14 cellular contexts compared by ENCODE assay signal in the genomic region with DNA sequence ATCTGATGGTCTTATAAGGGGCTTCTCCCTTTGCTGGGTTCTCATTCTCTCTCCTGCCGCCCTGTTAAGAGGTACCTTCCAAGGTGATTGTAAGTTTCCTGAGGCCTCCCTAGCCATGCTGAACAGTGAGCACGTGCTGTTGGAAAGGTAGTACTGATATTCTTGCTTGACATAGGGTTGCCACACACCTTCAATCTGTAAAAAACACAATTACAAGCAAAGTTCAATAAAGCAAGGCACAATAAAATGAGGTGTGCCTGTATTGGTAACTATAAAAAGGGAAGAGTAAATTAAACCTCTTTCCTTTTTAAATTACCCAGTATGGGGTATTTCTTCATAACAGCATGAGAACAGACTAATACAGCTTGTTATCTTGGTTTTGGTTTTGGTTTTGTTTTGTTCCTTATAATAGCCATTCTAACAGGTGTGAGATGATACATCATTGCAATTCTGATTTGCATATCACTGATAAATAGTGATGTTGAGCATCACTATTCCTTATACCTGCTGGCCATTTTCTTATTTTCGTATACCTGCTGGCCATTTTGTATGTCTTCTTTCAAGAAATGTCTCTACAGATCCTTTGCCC.
A peak's percentile ranks its signal among the peaks of the same experiment; 100 is the strongest.
DNase-seq lines count a peak whose midpoint lies in the region; ATAC-seq lines count a peak whose summit lies in the region.
"Had no signal": no experiment of that assay in that cellular context is flagged by ENCODE, and none has a peak within 500 bp of the region (broad histone marks: within the 10 kb centered on the region; RNA-seq: fewer than 3 reads in every experiment).

No MANE protein-coding gene starts in this region.

- ATAC-seq in GM18867 (IDR thresholded peaks at IDR 0.05; ENCODE audit: unreplicated experiment) (peak; percentile 88), GM21723 (IDR thresholded peaks at IDR 0.05; ENCODE audit: unreplicated experiment) (peak; percentile 59), HG03460 (IDR thresholded peaks at IDR 0.05; ENCODE audit: unreplicated experiment) (peak; percentile 70), memory B cell (ENCODE audit: low read depth) (peak; percentile 42), HG03139 (IDR thresholded peaks at IDR 0.05; ENCODE audit: unreplicated experiment) (no peak)
- ATAC-seq: CD8-positive, alpha-beta T cell had no signal

- intact Hi-C loops in activated T-helper 1 cell treated with anti-CD3 and anti-CD28 coated beads, Interleukin-12 subunit alpha, Interleukin-12 subunit beta, Interleukin-2, Interleukin-4 antibody, amounts not matched to agents 30 ng/mL and 10 ng/mL and 1 ng/mL, durations not matched to agents 14 hours and 24 hours and 36 hours (cut with micrococcal nuclease): no loop called here

- H3K4me3 Mint-ChIP-seq in memory B cell: no peak overlapping the region
- no peak overlapping the region for H3K4me3 Mint-ChIP-seq in activated T-helper 1 cell treated with anti-CD3 and anti-CD28 coated beads, Interleukin-12 subunit alpha, Interleukin-12 subunit beta, Interleukin-2, Interleukin-4 antibody, amounts not matched to agents 30 ng/mL and 10 ng/mL and 1 ng/mL, durations not matched to agents 14 hours and 24 hours and 36 hours
- H3K4me3 Mint-ChIP-seq: activated B cell treated with CpG ODN at 0.5 μM for 24 hours; CD8-positive, alpha-beta T cell had no signal

- H3K27ac Mint-ChIP-seq in memory B cell: no peak overlapping the region
- H3K27ac Mint-ChIP-seq in activated T-helper 1 cell treated with anti-CD3 and anti-CD28 coated beads, Interleukin-12 subunit alpha, Interleukin-12 subunit beta, Interleukin-2, Interleukin-4 antibody, amounts not matched to agents 30 ng/mL and 10 ng/mL and 1 ng/mL, durations not matched to agents 14 hours and 24 hours and 36 hours: no peak overlapping the region
- H3K27ac Mint-ChIP-seq: activated B cell treated with CpG ODN at 0.5 μM for 24 hours; CD8-positive, alpha-beta T cell had no signal

- H3K9me3 Mint-ChIP-seq in memory B cell: no peaks in the 10 kb centered on the region
- H3K9me3 Mint-ChIP-seq in activated T-helper 1 cell treated with anti-CD3 and anti-CD28 coated beads, Interleukin-12 subunit alpha, Interleukin-12 subunit beta, Interleukin-2, Interleukin-4 antibody, amounts not matched to agents 30 ng/mL and 10 ng/mL and 1 ng/mL, durations not matched to agents 14 hours and 24 hours and 36 hours: peaks cover 6% of the 10 kb centered on the region

- H3K27me3 Mint-ChIP-seq in memory B cell: no peaks in the 10 kb centered on the region
- H3K27me3 Mint-ChIP-seq in activated T-helper 1 cell treated with anti-CD3 and anti-CD28 coated beads, Interleukin-12 subunit alpha, Interleukin-12 subunit beta, Interleukin-2, Interleukin-4 antibody, amounts not matched to agents 30 ng/mL and 10 ng/mL and 1 ng/mL, durations not matched to agents 14 hours and 24 hours and 36 hours (ENCODE audit: insufficient read depth): no peaks in the 10 kb centered on the region
- H3K27me3 Mint-ChIP-seq: activated B cell treated with CpG ODN at 0.5 μM for 24 hours had no signal

- H3K4me1 Mint-ChIP-seq in memory B cell: peaks cover 7% of the 10 kb centered on the region
- no peaks in the 10 kb centered on the region for H3K4me1 Mint-ChIP-seq in activated T-helper 1 cell treated with anti-CD3 and anti-CD28 coated beads, Interleukin-12 subunit alpha, Interleukin-12 subunit beta, Interleukin-2, Interleukin-4 antibody, amounts not matched to agents 30 ng/mL and 10 ng/mL and 1 ng/mL, durations not matched to agents 14 hours and 24 hours and 36 hours (ENCODE audit: low read depth)

- no peaks in the 10 kb centered on the region for H3K36me3 Mint-ChIP-seq in memory B cell
- no peaks in the 10 kb centered on the region for H3K36me3 Mint-ChIP-seq in activated T-helper 1 cell treated with anti-CD3 and anti-CD28 coated beads, Interleukin-12 subunit alpha, Interleukin-12 subunit beta, Interleukin-2, Interleukin-4 antibody, amounts not matched to agents 30 ng/mL and 10 ng/mL and 1 ng/mL, durations not matched to agents 14 hours and 24 hours and 36 hours (ENCODE audit: low read depth)
- H3K36me3 Mint-ChIP-seq: CD8-positive, alpha-beta T cell had no signal

- DNase-seq in memory B cell (ENCODE audit: low spot score in 2 of 2): no peak
- DNase-seq in pons (ENCODE audit: low spot score): no peak
- no peak for DNase-seq in activated T-helper 1 cell treated with anti-CD3 and anti-CD28 coated beads, Interleukin-12 subunit alpha, Interleukin-12 subunit beta, Interleukin-2, Interleukin-4 antibody, amounts not matched to agents 30 ng/mL and 10 ng/mL and 1 ng/mL, durations not matched to agents 14 hours and 24 hours and 36 hours (ENCODE audit: low spot score)
- no peak for DNase-seq in COLO829 (ENCODE audit: low spot score)
- DNase-seq: activated B cell treated with CpG ODN at 0.5 μM for 24 hours; CD8-positive, alpha-beta T cell; GM23248; NCI-H1417 treated with DMSO at 0.1 percent for 48 hours; NCI-H774; stimulated activated CD4-positive, alpha-beta T cell treated with anti-CD3 and anti-CD28 coated beads, Interleukin-4, amount 100 ng/mL, for 4 hours had no signal
